In genomic region chr19:51548213-51548651, GRCh38 we compare ENCODE assay signal across 1 cellular context.
TF ChIP-seq lines count a peak whose summit lies in the region.

No MANE protein-coding gene starts in this region.

TF ChIP-seq in K562, 482 proteins besides CTCF, POLR2A, EP300 and RAD21 (continues in another document):
- TF ChIP-seq, protein P1, sequence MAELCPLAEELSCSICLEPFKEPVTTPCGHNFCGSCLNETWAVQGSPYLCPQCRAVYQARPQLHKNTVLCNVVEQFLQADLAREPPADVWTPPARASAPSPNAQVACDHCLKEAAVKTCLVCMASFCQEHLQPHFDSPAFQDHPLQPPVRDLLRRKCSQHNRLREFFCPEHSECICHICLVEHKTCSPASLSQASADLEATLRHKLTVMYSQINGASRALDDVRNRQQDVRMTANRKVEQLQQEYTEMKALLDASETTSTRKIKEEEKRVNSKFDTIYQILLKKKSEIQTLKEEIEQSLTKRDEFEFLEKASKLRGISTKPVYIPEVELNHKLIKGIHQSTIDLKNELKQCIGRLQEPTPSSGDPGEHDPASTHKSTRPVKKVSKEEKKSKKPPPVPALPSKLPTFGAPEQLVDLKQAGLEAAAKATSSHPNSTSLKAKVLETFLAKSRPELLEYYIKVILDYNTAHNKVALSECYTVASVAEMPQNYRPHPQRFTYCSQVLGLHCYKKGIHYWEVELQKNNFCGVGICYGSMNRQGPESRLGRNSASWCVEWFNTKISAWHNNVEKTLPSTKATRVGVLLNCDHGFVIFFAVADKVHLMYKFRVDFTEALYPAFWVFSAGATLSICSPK (IDR thresholded peaks at IDR 0.05; ENCODE audit: borderline replicate concordance): 0 out of 2 replicates have a peak, but pooled peaks have one; percentile 8
- TF ChIP-seq ZNF311 (CRISPR knock-in tag; IDR thresholded peaks at IDR 0.05): peak; percentile 65; the same call in 1 of the 2 replicates
- no peak for TF ChIP-seq TCF3 (CRISPR knock-in tag; IDR thresholded peaks at IDR 0.05)
- TF ChIP-seq BACH1 (tag; IDR thresholded peaks at IDR 0.05): no peak
- no peak for TF ChIP-seq ZNF282 (CRISPR knock-in tag; IDR thresholded peaks at IDR 0.05)
- TF ChIP-seq SMARCB1 (IDR thresholded peaks at IDR 0.05; ENCODE audit: insufficient read length, low read depth): no peak
- 0 out of 2 replicates have a peak, but pooled peaks have one; percentile 51 for TF ChIP-seq PTTG1 (tag; IDR thresholded peaks at IDR 0.05; ENCODE audit: low read depth)
- TF ChIP-seq CREM (IDR thresholded peaks at IDR 0.05; ENCODE audit: low read depth): no peak
- TF ChIP-seq TCF15 (CRISPR knock-in tag; IDR thresholded peaks at IDR 0.05): peak; percentile 73; the same call in 1 of the 2 replicates
- 0 out of 2 replicates have a peak, but pooled peaks have one; percentile 15 for TF ChIP-seq ARID3B (CRISPR knock-in tag; IDR thresholded peaks at IDR 0.05; ENCODE audit: borderline replicate concordance)
- no peak for TF ChIP-seq HMG20A (CRISPR knock-in tag; conservative IDR thresholded peaks at IDR 0.05)
- peak; percentile 31 for TF ChIP-seq POLR2B (IDR thresholded peaks at IDR 0.05; ENCODE audit: low read depth, partially characterized antibody)
- peak; percentile 43 for TF ChIP-seq RBFOX2 (IDR thresholded peaks at IDR 0.05; ENCODE audit: low read depth, low read length)
- TF ChIP-seq BCLAF1 (IDR thresholded peaks at IDR 0.05; ENCODE audit: borderline replicate concordance in 1 of 2, control insufficient read depth in 1 of 2, low read depth in 2 of 2, low read length in 1 of 2): 0 out of 4 replicates have a peak, but pooled peaks of 1 of the 2 experiments have one; percentile 9
- TF ChIP-seq, protein P2, sequence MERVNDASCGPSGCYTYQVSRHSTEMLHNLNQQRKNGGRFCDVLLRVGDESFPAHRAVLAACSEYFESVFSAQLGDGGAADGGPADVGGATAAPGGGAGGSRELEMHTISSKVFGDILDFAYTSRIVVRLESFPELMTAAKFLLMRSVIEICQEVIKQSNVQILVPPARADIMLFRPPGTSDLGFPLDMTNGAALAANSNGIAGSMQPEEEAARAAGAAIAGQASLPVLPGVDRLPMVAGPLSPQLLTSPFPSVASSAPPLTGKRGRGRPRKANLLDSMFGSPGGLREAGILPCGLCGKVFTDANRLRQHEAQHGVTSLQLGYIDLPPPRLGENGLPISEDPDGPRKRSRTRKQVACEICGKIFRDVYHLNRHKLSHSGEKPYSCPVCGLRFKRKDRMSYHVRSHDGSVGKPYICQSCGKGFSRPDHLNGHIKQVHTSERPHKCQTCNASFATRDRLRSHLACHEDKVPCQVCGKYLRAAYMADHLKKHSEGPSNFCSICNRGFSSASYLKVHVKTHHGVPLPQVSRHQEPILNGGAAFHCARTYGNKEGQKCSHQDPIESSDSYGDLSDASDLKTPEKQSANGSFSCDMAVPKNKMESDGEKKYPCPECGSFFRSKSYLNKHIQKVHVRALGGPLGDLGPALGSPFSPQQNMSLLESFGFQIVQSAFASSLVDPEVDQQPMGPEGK (CRISPR knock-in tag; IDR thresholded peaks at IDR 0.05; ENCODE audit: borderline replicate concordance): peak; percentile 5; the same call in 1 of the 2 replicates
- TF ChIP-seq MYNN (IDR thresholded peaks at IDR 0.05): no peak
- no peak for TF ChIP-seq MYNN (CRISPR knock-in tag; IDR thresholded peaks at IDR 0.05)
- peak; percentile 42 for TF ChIP-seq TAF9B (IDR thresholded peaks at IDR 0.05; ENCODE audit: partially characterized antibody)
- TF ChIP-seq MBD2 (IDR thresholded peaks at IDR 0.05; ENCODE audit: borderline replicate concordance, low read depth): no peak
- TF ChIP-seq ZNF584 (CRISPR knock-in tag; IDR thresholded peaks at IDR 0.05; ENCODE audit: low read depth): 0 out of 2 replicates have a peak, but pooled peaks have one; percentile 4
- TF ChIP-seq ZNF134 (CRISPR knock-in tag; conservative IDR thresholded peaks at IDR 0.05): 0 out of 2 replicates have a peak, but pooled peaks have one; percentile 10
- TF ChIP-seq CTCFL (IDR thresholded peaks at IDR 0.05; ENCODE audit: borderline replicate concordance, insufficient read depth, low read depth, low read length, poor library complexity, severe bottlenecking): no peak
- no peak for TF ChIP-seq ETS2 (tag; IDR thresholded peaks at IDR 0.05; ENCODE audit: borderline replicate concordance, poor library complexity, severe bottlenecking)
- TF ChIP-seq ZNF561 (CRISPR knock-in tag; conservative IDR thresholded peaks at IDR 0.05): no peak
- TF ChIP-seq SMARCA5 (IDR thresholded peaks at IDR 0.05): peak; percentile 56; the same call in 1 of the 2 replicates
- TF ChIP-seq, protein P3, sequence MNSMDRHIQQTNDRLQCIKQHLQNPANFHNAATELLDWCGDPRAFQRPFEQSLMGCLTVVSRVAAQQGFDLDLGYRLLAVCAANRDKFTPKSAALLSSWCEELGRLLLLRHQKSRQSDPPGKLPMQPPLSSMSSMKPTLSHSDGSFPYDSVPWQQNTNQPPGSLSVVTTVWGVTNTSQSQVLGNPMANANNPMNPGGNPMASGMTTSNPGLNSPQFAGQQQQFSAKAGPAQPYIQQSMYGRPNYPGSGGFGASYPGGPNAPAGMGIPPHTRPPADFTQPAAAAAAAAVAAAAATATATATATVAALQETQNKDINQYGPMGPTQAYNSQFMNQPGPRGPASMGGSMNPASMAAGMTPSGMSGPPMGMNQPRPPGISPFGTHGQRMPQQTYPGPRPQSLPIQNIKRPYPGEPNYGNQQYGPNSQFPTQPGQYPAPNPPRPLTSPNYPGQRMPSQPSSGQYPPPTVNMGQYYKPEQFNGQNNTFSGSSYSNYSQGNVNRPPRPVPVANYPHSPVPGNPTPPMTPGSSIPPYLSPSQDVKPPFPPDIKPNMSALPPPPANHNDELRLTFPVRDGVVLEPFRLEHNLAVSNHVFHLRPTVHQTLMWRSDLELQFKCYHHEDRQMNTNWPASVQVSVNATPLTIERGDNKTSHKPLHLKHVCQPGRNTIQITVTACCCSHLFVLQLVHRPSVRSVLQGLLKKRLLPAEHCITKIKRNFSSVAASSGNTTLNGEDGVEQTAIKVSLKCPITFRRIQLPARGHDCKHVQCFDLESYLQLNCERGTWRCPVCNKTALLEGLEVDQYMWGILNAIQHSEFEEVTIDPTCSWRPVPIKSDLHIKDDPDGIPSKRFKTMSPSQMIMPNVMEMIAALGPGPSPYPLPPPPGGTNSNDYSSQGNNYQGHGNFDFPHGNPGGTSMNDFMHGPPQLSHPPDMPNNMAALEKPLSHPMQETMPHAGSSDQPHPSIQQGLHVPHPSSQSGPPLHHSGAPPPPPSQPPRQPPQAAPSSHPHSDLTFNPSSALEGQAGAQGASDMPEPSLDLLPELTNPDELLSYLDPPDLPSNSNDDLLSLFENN (IDR thresholded peaks at IDR 0.05; ENCODE audit: low read depth in 2 of 2, low read length in 2 of 2): no peak
- TF ChIP-seq BRD9 (IDR thresholded peaks at IDR 0.05; ENCODE audit: low read depth, partially characterized antibody): peak; percentile 50
- no peak for TF ChIP-seq RBM17 (IDR thresholded peaks at IDR 0.05; ENCODE audit: borderline replicate concordance, low read depth, low read length)
- TF ChIP-seq, protein P4, sequence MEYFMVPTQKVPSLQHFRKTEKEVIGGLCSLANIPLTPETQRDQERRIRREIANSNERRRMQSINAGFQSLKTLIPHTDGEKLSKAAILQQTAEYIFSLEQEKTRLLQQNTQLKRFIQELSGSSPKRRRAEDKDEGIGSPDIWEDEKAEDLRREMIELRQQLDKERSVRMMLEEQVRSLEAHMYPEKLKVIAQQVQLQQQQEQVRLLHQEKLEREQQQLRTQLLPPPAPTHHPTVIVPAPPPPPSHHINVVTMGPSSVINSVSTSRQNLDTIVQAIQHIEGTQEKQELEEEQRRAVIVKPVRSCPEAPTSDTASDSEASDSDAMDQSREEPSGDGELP (CRISPR knock-in tag; IDR thresholded peaks at IDR 0.05; ENCODE audit: borderline replicate concordance): peak; percentile 19; the same call in 1 of the 2 replicates
- peak; percentile 65; the same call in 1 of the 2 replicates for TF ChIP-seq HIVEP1 (CRISPR knock-in tag; IDR thresholded peaks at IDR 0.05)
- TF ChIP-seq SMAD3 (CRISPR knock-in tag; conservative IDR thresholded peaks at IDR 0.05): 0 out of 2 replicates have a peak, but pooled peaks have one; percentile 38
- no peak for TF ChIP-seq RCOR1 (IDR thresholded peaks at IDR 0.05; ENCODE audit: borderline replicate concordance in 1 of 2, low read depth in 2 of 2, low read length in 2 of 2)
- TF ChIP-seq TAF7 (tag; IDR thresholded peaks at IDR 0.05): peak; percentile 52; the same call in 1 of the 2 replicates
- TF ChIP-seq, protein P5, sequence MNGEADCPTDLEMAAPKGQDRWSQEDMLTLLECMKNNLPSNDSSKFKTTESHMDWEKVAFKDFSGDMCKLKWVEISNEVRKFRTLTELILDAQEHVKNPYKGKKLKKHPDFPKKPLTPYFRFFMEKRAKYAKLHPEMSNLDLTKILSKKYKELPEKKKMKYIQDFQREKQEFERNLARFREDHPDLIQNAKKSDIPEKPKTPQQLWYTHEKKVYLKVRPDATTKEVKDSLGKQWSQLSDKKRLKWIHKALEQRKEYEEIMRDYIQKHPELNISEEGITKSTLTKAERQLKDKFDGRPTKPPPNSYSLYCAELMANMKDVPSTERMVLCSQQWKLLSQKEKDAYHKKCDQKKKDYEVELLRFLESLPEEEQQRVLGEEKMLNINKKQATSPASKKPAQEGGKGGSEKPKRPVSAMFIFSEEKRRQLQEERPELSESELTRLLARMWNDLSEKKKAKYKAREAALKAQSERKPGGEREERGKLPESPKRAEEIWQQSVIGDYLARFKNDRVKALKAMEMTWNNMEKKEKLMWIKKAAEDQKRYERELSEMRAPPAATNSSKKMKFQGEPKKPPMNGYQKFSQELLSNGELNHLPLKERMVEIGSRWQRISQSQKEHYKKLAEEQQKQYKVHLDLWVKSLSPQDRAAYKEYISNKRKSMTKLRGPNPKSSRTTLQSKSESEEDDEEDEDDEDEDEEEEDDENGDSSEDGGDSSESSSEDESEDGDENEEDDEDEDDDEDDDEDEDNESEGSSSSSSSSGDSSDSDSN (IDR thresholded peaks at IDR 0.05; ENCODE audit: borderline replicate concordance in 1 of 2, low read depth in 2 of 2, low read length in 2 of 2): 0 out of 4 replicates have a peak, but pooled peaks of 1 of the 2 experiments have one; percentile 14
- TF ChIP-seq ETV1 (tag; conservative IDR thresholded peaks at IDR 0.05; ENCODE audit: low read depth): no peak
